Comparison of ENCODE assay signal across 18 cellular contexts in the genomic region with DNA sequence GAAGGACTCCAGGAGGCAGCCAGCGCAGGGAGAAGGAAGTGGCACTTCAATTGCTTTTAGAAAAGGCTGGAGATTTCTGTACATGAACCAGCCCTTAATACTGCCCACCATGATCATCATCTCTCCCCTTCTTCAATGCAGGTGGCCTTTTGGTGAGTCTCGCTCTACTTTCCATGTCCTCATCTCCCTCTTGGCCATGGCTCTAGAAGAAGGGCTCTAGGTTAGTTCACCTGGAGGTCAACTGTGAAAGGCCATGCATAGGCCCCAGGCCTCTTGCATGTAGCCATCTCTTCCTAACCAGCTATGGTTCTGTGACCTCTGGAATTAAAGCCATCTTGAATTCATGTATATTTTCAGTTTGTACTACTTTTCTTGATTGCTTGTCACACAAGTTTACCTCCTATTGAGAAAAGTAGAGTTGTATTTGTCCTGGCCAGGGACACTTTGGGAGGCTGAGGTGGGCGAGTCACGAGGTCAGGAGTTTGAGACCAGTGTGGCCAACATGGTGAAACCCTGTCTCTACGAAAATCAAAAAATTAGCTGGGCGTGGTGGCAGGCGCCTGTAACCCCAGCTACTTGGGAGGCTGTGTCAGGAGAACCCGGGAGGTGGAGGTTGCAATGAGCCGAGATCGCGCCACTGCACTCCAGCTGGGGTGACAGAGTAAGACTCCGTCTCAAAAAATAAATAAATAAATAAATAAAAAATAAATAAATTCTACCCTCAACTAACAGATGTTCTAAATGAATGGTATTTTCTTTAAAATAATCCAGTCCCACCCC. TPM values are rescaled to one million over a fixed set of nuclear protein-coding genes. Genes with fewer than 3 reads are reported as not detected.
A peak's percentile ranks its signal among the peaks of the same experiment; 100 is the strongest.
DNase-seq lines count a peak whose midpoint lies in the region; ATAC-seq, FAIRE-seq and TF ChIP-seq lines count a peak whose summit lies in the region.
"Had no signal": no experiment of that assay in that cellular context is flagged by ENCODE, and none has a peak within 500 bp of the region (broad histone marks: within the 10 kb centered on the region; RNA-seq: fewer than 3 reads in every experiment).

No MANE protein-coding gene starts in this region.

- CTCF ChIA-PET in K562 (lab: Yijun Ruan, JAX; ENCODE audit: low intra/inter-chr PET ratio) = interaction anchor here (0.6 to 1.4 kb wide), 2 partner anchors 17 to 86 kb away, joined by 4 to 5 read pairs; no protein-coding TSS in a partner anchor

- H3K79me2 ChIP-seq in K562 (ENCODE audit: control insufficient read depth, insufficient read depth, low read length) = peaks cover 68% of the 10 kb centered on the region

- no peak for FAIRE-seq in K562 (lab: Jason Lieb, UNC)

- POLR2A ChIA-PET in K562 (lab: Yijun Ruan, JAX) = interaction anchor here (1.2 to 4.9 kb wide), 2 partner anchors 12 to 29 kb away, joined by 3 to 61 read pairs; no protein-coding TSS in a partner anchor

- H3K9me3 ChIP-seq in right atrium auricular region (no peaks in the 10 kb centered on the region), K562 (replicated peaks; ENCODE audit: control insufficient read depth, insufficient read depth, low read depth, low read length) (no peaks in the 10 kb centered on the region), ovary (no peaks in the 10 kb centered on the region), aorta (ENCODE audit: control insufficient read depth, low read length) (no peaks in the 10 kb centered on the region), BE2C (no peaks in the 10 kb centered on the region)
- H3K9me3 ChIP-seq: upper lobe of left lung had no signal

- peak overlapping the region; percentile 49; the same call in 1 of the 2 replicates for H2AFZ ChIP-seq in K562 (ENCODE audit: low read depth, low read length)

- H3K4me1 ChIP-seq in right atrium auricular region (peaks cover 0 to 42% of the 10 kb centered on the region in 2 donors), K562 (replicated peaks in 1 of 2; ENCODE audit: control insufficient read depth in 2 of 2, insufficient read depth in 2 of 2, low read length in 2 of 2) (peaks cover 38 to 40% of the 10 kb centered on the region in 2 experiments; a peak in 4 of 5 replicates), ovary (ENCODE audit: insufficient read depth) (peaks cover 4% of the 10 kb centered on the region), aorta (ENCODE audit: control insufficient read depth in 1 of 2, insufficient read depth in 2 of 2, low read length in 2 of 2) (peaks cover 4 to 8% of the 10 kb centered on the region in 2 donors), BE2C (peaks cover 10% of the 10 kb centered on the region)

- no peak for TF ChIP-seq RAD21 in K562 (CRISPR knock-in tag; conservative IDR thresholded peaks at IDR 0.05 in 1 of 2, IDR thresholded peaks at IDR 0.05 in 1 of 2)

- WGBS in K562 (ENCODE audit: insufficient coverage, low coverage, missing lambda C conversion rate) = 89% methylated on average over 8 of the region's 12 CpGs
- 96 to 98% (median 97%) methylated on average over 12 of the region's 12 CpGs for WGBS in ovary, 3 donors
- 96 to 97% methylated on average over 12 of the region's 12 CpGs for WGBS in aorta, 2 donors

- peak overlapping the region; percentile 66; the same call in 1 of the 2 replicates for H3K4me2 ChIP-seq in K562 (ENCODE audit: insufficient read depth, low read length)

- no peak for TF ChIP-seq POLR2A in K562 (conservative IDR thresholded peaks at IDR 0.05)
- no peak for TF ChIP-seq POLR2A in ovary (IDR thresholded peaks at IDR 0.05)

- H3K9ac ChIP-seq in K562 (ENCODE audit: insufficient read depth in 1 of 2, low read depth in 2 of 2, low read length in 2 of 2) = peak overlapping the region; percentile 73 to 81

- BruUV-seq in K562 (replicated peaks; lab: Mats Ljungman, UMichigan) = no TSS peak

- H3K36me3 ChIP-seq in right atrium auricular region (no peaks in the 10 kb centered on the region), K562 (ENCODE audit: control insufficient read depth, insufficient read depth, low read length) (peaks cover under 1% of the 10 kb centered on the region; the same call in 1 of the 3 replicates), ovary (no peaks in the 10 kb centered on the region), aorta (ENCODE audit: control insufficient read depth in 1 of 2, insufficient read depth in 2 of 2, low read length in 1 of 2) (no peaks in the 10 kb centered on the region), BE2C (0 out of 2 replicates have a peak, but pooled peaks cover 3% of the 10 kb centered on the region)

- H4K20me1 ChIP-seq in K562 (replicated peaks; ENCODE audit: control insufficient read depth, insufficient read depth, low read length) = no peaks in the 10 kb centered on the region

- TF ChIP-seq CTCF in right atrium auricular region (IDR thresholded peaks at IDR 0.05) = no peak
- no peak for TF ChIP-seq CTCF in K562 (IDR thresholded peaks at IDR 0.05 in 2 of 3, conservative IDR thresholded peaks at IDR 0.05 in 1 of 3; ENCODE audit: insufficient read depth in 2 of 3, low read depth in 1 of 3, low read length in 3 of 3)
- TF ChIP-seq CTCF in ovary (IDR thresholded peaks at IDR 0.05) = no peak
- no peak for TF ChIP-seq CTCF in BE2C (IDR thresholded peaks at IDR 0.05; ENCODE audit: low read depth, low read length)
- TF ChIP-seq CTCF in GM13977 (IDR thresholded peaks at IDR 0.05; ENCODE audit: extremely low read depth, insufficient read depth, missing control alignments) = no peak

- no peaks in the 10 kb centered on the region for H3K9me1 ChIP-seq in K562 (ENCODE audit: control insufficient read depth, insufficient read depth, low read length)

- in situ Hi-C loops in K562 (cut with MboI) = no loop called here
- in situ Hi-C loops in GM13977 (cut with MboI; ENCODE audit: low pct_unique_long_range_greater_than_20kb, low sequenced_read_pairs, unreplicated experiment) = no loop called here

- intact Hi-C loops in left ventricle myocardium superior (cut with micrococcal nuclease) (no loop called here), K562 (cut with micrococcal nuclease) (no loop called here), ovary (cut with DNase I) (loop anchor here in 3 of 4 donors (10.0 kb wide), 3 partner anchors 52 to 328 kb away; no protein-coding TSS in a partner anchor), aorta (cut with DNase I) (loop anchor here (5.0 to 10.0 kb wide), 4 partner anchors 54 to 341 kb away; partner anchors contain the start of gene ADD3 (in 1 of the 2))

- no peak for DNase-seq in right atrium auricular region (ENCODE audit: low spot score)
- DNase-seq in left ventricle myocardium superior = no peak
- DNase-seq in K562 (ENCODE audit: extremely low read depth in 1 of 4, low spot score in 3 of 4) = no peak
- DNase-seq in ovary = no peak
- DNase-seq in aorta = no peak
- no peak for DNase-seq in BE2C
- no peak for DNase-seq in GM13977 (ENCODE audit: low spot score)
- DNase-seq in putamen (ENCODE audit: low spot score) = no peak
- DNase-seq: activated CD4-positive, alpha-beta T cell treated with anti-CD3 and anti-CD28 coated beads, Interleukin-2, amount 50 U/mL, for 1 hour; activated effector memory CD4-positive, alpha-beta T cell treated with anti-CD3 and anti-CD28 coated beads, Interleukin-2, amount 50 U/mL, for 16 hours; DMS153; effector memory CD8-positive, alpha-beta T cell; foreskin fibroblast; Kasumi-1; NCI-H146; NCI-H345; T-helper 9 cell; upper lobe of left lung had no signal

- H3K4me3 ChIP-seq in right atrium auricular region (no peak overlapping the region), K562 (no peak overlapping the region), ovary (no peak overlapping the region), aorta (ENCODE audit: low read length in 2 of 2) (no peak overlapping the region), BE2C (ENCODE audit: low read depth, low read length) (no peak overlapping the region)

- TF ChIP-seq EP300 in K562 (IDR thresholded peaks at IDR 0.05; ENCODE audit: low read length) = no peak
- TF ChIP-seq EP300 in ovary (IDR thresholded peaks at IDR 0.05) = no peak

- H3K27ac ChIP-seq in right atrium auricular region (peak overlapping the region; percentile 85 to 88), K562 (ENCODE audit: extremely low read depth, low read depth, low read length) (peak overlapping the region; percentile 83), ovary (peak overlapping the region; percentile 82 to 91), aorta (ENCODE audit: low read depth in 1 of 2, low read length in 2 of 2) (peak overlapping the region; percentile 73 to 80)

- no peak for ATAC-seq in left ventricle myocardium superior
- no peak for ATAC-seq in K562
- no peak for ATAC-seq in aorta (ENCODE audit: low FRiP score)
- ATAC-seq: effector memory CD8-positive, alpha-beta T cell had no signal

- no peaks in the 10 kb centered on the region for H3K27me3 ChIP-seq in right atrium auricular region
- H3K27me3 ChIP-seq in K562 (ENCODE audit: control insufficient read depth in 2 of 2, insufficient read depth in 2 of 2, low read length in 2 of 2) = no peaks in the 10 kb centered on the region
- H3K27me3 ChIP-seq in ovary = no peaks in the 10 kb centered on the region
- H3K27me3 ChIP-seq in aorta (ENCODE audit: control insufficient read depth in 1 of 2, insufficient read depth in 2 of 2, low read length in 1 of 2) = no peaks in the 10 kb centered on the region
- no peaks in the 10 kb centered on the region for H3K27me3 ChIP-seq in BE2C
- H3K27me3 ChIP-seq: upper lobe of left lung had no signal

RNA-seq across cellular contexts. Expression of gene MXI1, which starts 15.7 kb away (rescaled TPM):
- 10 to 100 TPM; 50.8 to 78.8 TPM for total RNA-seq in right atrium auricular region
- total RNA-seq in left ventricle myocardium superior = 79.8 TPM
- 6.0 and 16.1 TPM in 2 replicates for total RNA-seq in K562 (2011; cell fraction: chromatin; rRNA removed; ENCODE audit: low replicate concordance)
- total RNA-seq in K562 (2011; cell fraction: nucleolus; rRNA removed) = 4.0 and 5.7 TPM in 2 replicates
- 9.7 and 17.9 TPM in 2 replicates for total RNA-seq in K562 (2011; cell fraction: nucleoplasm; rRNA removed)
- 14.3 and 18.2 TPM in 2 replicates for total RNA-seq in K562 (2014; rRNA removed)
- 14.8 and 21.2 TPM in 2 replicates for total RNA-seq in K562 (2014; rRNA removed; fragmentation: Illumina TruSeq; extraction: Trizol)
- total RNA-seq in K562 (2015; rRNA removed; fragmentation: Illumina TruSeq; extraction: Trizol) = 8.0 and 9.1 TPM in 2 replicates
- total RNA-seq in K562 (2021) = 16.4 and 17.8 TPM in 2 replicates
- 23.7 and 24.4 TPM in 2 replicates for polyA plus RNA-seq in K562 (2011; rRNA removed)
- 10.5 and 13.2 TPM in 2 replicates for polyA plus RNA-seq in K562 (2011; cell fraction: cytosol; rRNA removed)
- polyA plus RNA-seq in K562 (2011; cell fraction: nucleus; rRNA removed) = 18.3 and 28.9 TPM in 2 replicates
- 12.3 and 13.1 TPM in 2 replicates for polyA plus RNA-seq in K562 (2012)
- 13.7 and 17.6 TPM in 2 replicates for polyA plus RNA-seq in K562 (2014; fragmentation: Illumina TruSeq; extraction: Trizol)
- 10 to 100 TPM; 11.4 to 15.8 TPM for polyA plus RNA-seq in K562 (2014; fragmentation: Nextera tagmentation; extraction: Ambion mirVana)
- 12.9 and 13.4 TPM in 2 replicates for polyA plus RNA-seq in K562 (2014; rRNA removed)
- polyA minus RNA-seq in K562 (2011; rRNA and poly(A)+ RNA removed) = 27.0 and 27.3 TPM in 2 replicates
- polyA minus RNA-seq in K562 (2011; cell fraction: cytosol; rRNA and poly(A)+ RNA removed) = 17.8 and 21.1 TPM in 2 replicates
- polyA minus RNA-seq in K562 (2011; cell fraction: nucleus; rRNA and poly(A)+ RNA removed) = 5.9 and 12.3 TPM in 2 replicates
- total RNA-seq in ovary = 10 to 100 TPM; 41.9 to 80.0 (median 60.8) TPM
- 100 to 1,000 TPM in 1 of 2 donors, 10 to 100 TPM in 1; 75.4 to 100 TPM for polyA plus RNA-seq in ovary
- 100 to 1,000 TPM in 1 of 2 donors, 10 to 100 TPM in 1; 72.3 to 121 TPM for total RNA-seq in aorta
- polyA plus RNA-seq in aorta = 100 to 1,000 TPM in 1 of 2 donors, 10 to 100 TPM in 1; 79.9 to 101 TPM
- polyA plus RNA-seq in BE2C (2012; ENCODE audit: insufficient read depth, insufficient read length, low read depth) = 28.4 TPM

Comparison
In these comparisons a context has a peak if more than half of its experiments do, and no peak if none do; other contexts are left out.
1. intact Hi-C loops: an anchor here in ovary (10.0 kb wide) and aorta (5.0 to 10.0 kb wide); none called in left ventricle myocardium superior and K562.